Comparison of ENCODE assay signal across 11 cellular contexts in genomic region chr3:183537295-183537730, GRCh38. TPM values are rescaled to one million over a fixed set of nuclear protein-coding genes. Genes with fewer than 3 reads are reported as not detected.
A peak's percentile ranks its signal among the peaks of the same experiment; 100 is the strongest.
DNase-seq lines count a peak whose midpoint lies in the region; ATAC-seq and TF ChIP-seq lines count a peak whose summit lies in the region.
"Had no signal": no experiment of that assay in that cellular context is flagged by ENCODE, and none has a peak within 500 bp of the region (broad histone marks: within the 10 kb centered on the region; RNA-seq: fewer than 3 reads in every experiment).

No MANE protein-coding gene starts in this region.

- in situ Hi-C loops in GM23248 (cut with MboI) (no loop called here), gastrocnemius medialis (cut with MboI; ENCODE audit: low sequenced_read_pairs in 4 of 4) (no loop called here)

- H3K4me2 ChIP-seq in GM23248 (ENCODE audit: unreplicated experiment) (peak overlapping the region; percentile 29), SU-DHL-6 (ENCODE audit: low read depth, low read length, poor library complexity, severe bottlenecking) (peak overlapping the region; percentile 74)

- no peak for TF ChIP-seq CTCF in SU-DHL-6 (IDR thresholded peaks at IDR 0.05; ENCODE audit: insufficient read depth, low read length, poor library complexity, severe bottlenecking)
- TF ChIP-seq CTCF in gastrocnemius medialis (IDR thresholded peaks at IDR 0.05 in 4 of 5, conservative IDR thresholded peaks at IDR 0.05 in 1 of 5), result no peak
- no peak for TF ChIP-seq CTCF in coronary artery (IDR thresholded peaks at IDR 0.05)

- H2AFZ ChIP-seq in GM23248 (no peak overlapping the region), SU-DHL-6 (ENCODE audit: low read depth, low read length, severe bottlenecking) (no peak overlapping the region)

- no peaks in the 10 kb centered on the region for H3K36me3 ChIP-seq in GM23248 (ENCODE audit: low read depth)
- no peaks in the 10 kb centered on the region for H3K36me3 ChIP-seq in SU-DHL-6 (ENCODE audit: low read length)
- H3K36me3 ChIP-seq in gastrocnemius medialis, result no peaks in the 10 kb centered on the region
- H3K36me3 ChIP-seq: upper lobe of left lung had no signal

- H3K4me3 ChIP-seq in GM23248 (no peak overlapping the region), SU-DHL-6 (ENCODE audit: insufficient read depth, low read length, poor library complexity, severe bottlenecking) (peak overlapping the region; percentile 39), gastrocnemius medialis (no peak overlapping the region), coronary artery (no peak overlapping the region)
- H3K4me3 ChIP-seq: upper lobe of left lung had no signal

- H3K4me1 ChIP-seq in GM23248 (ENCODE audit: insufficient read depth), result peaks cover 12% of the 10 kb centered on the region
- peaks cover 13 to 16% of the 10 kb centered on the region in 2 donors for H3K4me1 ChIP-seq in gastrocnemius medialis

- no peaks in the 10 kb centered on the region for H3K79me2 ChIP-seq in GM23248 (ENCODE audit: insufficient read depth)
- H3K79me2 ChIP-seq in SU-DHL-6 (ENCODE audit: insufficient read depth, low read length), result peaks cover 95% of the 10 kb centered on the region

- ATAC-seq in gastrocnemius medialis (peak; percentile 95 to 96), HG02885 (IDR thresholded peaks at IDR 0.05; ENCODE audit: poor library complexity, unreplicated experiment) (no peak)
- ATAC-seq: esophagus mucosa had no signal

- H3K27ac ChIP-seq in GM23248 (peak overlapping the region; percentile 77), SU-DHL-6 (ENCODE audit: low read depth, low read length) (peak overlapping the region; percentile 95), gastrocnemius medialis (peak overlapping the region; percentile 64 to 82 (median 79)), coronary artery (peak overlapping the region in 1 of 2 donors; percentile 28)

- H3K27me3 ChIP-seq in GM23248 (replicated peaks; ENCODE audit: insufficient read depth) (peaks cover 8% of the 10 kb centered on the region; the same call in 1 of the 2 replicates), SU-DHL-6 (ENCODE audit: low read length) (no peaks in the 10 kb centered on the region), gastrocnemius medialis (no peaks in the 10 kb centered on the region)
- H3K27me3 ChIP-seq: upper lobe of left lung had no signal

- 54 to 62% methylated on average over 4 of the region's 4 CpGs for WGBS in GM23248 (ENCODE audit: low coverage in 1 of 2, low lambda C conversion rate in 2 of 2, missing lambda C conversion rate in 2 of 2), 2 experiments

- intact Hi-C loops in gastrocnemius medialis (cut with DNase I; ENCODE audit: low total_unique reads), result no loop called here

- TF ChIP-seq POLR2A in gastrocnemius medialis (IDR thresholded peaks at IDR 0.05), result no peak

- peaks cover 20% of the 10 kb centered on the region for H3F3A ChIP-seq in GM23248 (ENCODE audit: insufficient read depth)
- H3F3A ChIP-seq in SU-DHL-6 (ENCODE audit: insufficient read depth), result peaks cover 66% of the 10 kb centered on the region

- H3K9me2 ChIP-seq in GM23248 (ENCODE audit: insufficient read depth), result no peaks in the 10 kb centered on the region
- no peaks in the 10 kb centered on the region for H3K9me2 ChIP-seq in SU-DHL-6 (replicated peaks; ENCODE audit: insufficient read depth, low read length)

- H3K9ac ChIP-seq in GM23248 (peak overlapping the region; percentile 23; the same call in 1 of the 2 replicates), SU-DHL-6 (ENCODE audit: low read length) (peak overlapping the region; percentile 62)

- no peaks in the 10 kb centered on the region for H3K9me3 ChIP-seq in GM23248 (ENCODE audit: low read depth)
- no peaks in the 10 kb centered on the region for H3K9me3 ChIP-seq in SU-DHL-6 (ENCODE audit: insufficient read depth, low read length)
- H3K9me3 ChIP-seq in gastrocnemius medialis, result no peaks in the 10 kb centered on the region
- H3K9me3 ChIP-seq: upper lobe of left lung had no signal

- peak; percentile 90 for DNase-seq in GM23248
- DNase-seq in glomerular visceral epithelial cell (ENCODE audit: extremely low spot score), result peak; percentile 46
- peak; percentile 62 to 73 for DNase-seq in gastrocnemius medialis
- no peak for DNase-seq in NCI-H1436 (lab: John Stamatoyannopoulos, UW)
- no peak for DNase-seq in coronary artery (ENCODE audit: low spot score)
- DNase-seq in activated gamma-delta T cell treated with Interleukin-2 at 50 U/mL for 16 hours, result no peak

- H4K20me1 ChIP-seq in GM23248 (ENCODE audit: insufficient read depth) (no peaks in the 10 kb centered on the region), SU-DHL-6 (ENCODE audit: low read depth, low read length) (no peaks in the 10 kb centered on the region)

RNA-seq across cellular contexts. Expression of gene KLHL6, which starts 18.2 kb away (rescaled TPM):
- not detected in 2 replicates for total RNA-seq in GM23248 (2014; rRNA removed; shearing (Covaris generic))
- polyA plus RNA-seq in GM23248 (2016; fragmentation: Nextera tagmentation; extraction: Ambion mirVana), result not detected in 2 replicates
- under 1 TPM; 0.15 to 0.31 (median 0.30) TPM for total RNA-seq in gastrocnemius medialis
- total RNA-seq: NCI-H460 had no signal

Comparison
In these comparisons a context has a peak if more than half of its experiments do, and no peak if none do; other contexts are left out.
1. DNase-seq: peak in GM23248 (single experiment), glomerular visceral epithelial cell (single experiment) and gastrocnemius medialis (2 of 2); none in NCI-H1436 (single experiment), coronary artery (single experiment) and activated gamma-delta T cell treated with Interleukin-2 at 50 U/mL for 16 hours (single experiment).